In the genomic region with DNA sequence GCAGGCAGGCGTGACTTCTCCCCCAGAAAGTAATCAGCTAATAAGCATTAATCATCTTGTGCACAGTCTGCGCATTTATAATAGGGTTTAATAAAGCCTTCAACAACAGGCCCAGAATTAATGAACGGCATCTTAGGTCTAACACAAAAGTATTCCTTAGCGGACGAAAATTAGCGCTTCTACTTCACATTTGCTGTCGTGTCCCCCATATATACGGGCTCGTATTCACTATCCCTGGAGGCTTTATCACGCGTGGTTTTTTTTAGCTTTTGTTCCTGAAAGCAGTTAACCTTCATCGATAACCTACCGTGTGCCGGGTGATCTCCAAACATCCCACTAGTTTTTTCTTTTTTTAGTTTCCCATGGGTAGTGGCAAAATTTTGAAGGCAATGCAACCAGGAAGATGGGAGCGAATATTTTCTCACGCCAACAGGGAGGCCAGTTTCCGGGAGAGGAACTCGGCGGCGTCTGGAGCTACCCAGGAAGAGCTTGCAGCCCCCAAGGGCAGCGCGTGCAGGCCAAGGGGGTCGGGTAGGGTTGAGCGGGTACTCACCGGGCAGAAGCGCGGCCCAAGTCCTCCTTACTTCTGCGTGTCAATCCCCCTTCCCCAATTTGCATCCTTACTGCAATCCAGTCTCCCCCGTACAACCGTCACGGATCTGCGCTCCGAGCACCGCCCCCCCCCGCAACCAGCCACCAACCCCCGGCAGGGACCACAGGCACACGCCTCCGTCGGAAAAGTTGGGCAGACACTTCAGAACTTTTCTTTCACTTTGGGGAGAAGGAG, we compare ENCODE assay signal across 8 cellular contexts. TPM values are rescaled to one million over a fixed set of nuclear protein-coding genes. Genes with fewer than 3 reads are reported as not detected.
A peak's percentile ranks its signal among the peaks of the same experiment; 100 is the strongest.
DNase-seq lines count a peak whose midpoint lies in the region; ATAC-seq lines count a peak whose summit lies in the region.

No MANE protein-coding gene starts in this region.

- peak overlapping the region; percentile 47 for H3K4me3 Mint-ChIP-seq in activated CD4-positive, alpha-beta memory T cell treated with anti-CD3 and anti-CD28 coated beads, Interleukin-2, amount 10 ng/mL, durations not matched to agents 7 days and 5 days

- H3K27ac Mint-ChIP-seq in activated CD4-positive, alpha-beta memory T cell treated with anti-CD3 and anti-CD28 coated beads, Interleukin-2, amount 10 ng/mL, durations not matched to agents 7 days and 5 days, result no peak overlapping the region

- H3K36me3 ChIP-seq in iPS DF 6.9 (ENCODE audit: control insufficient read depth, insufficient read depth, low read length), result no peaks in the 10 kb centered on the region

- no peaks in the 10 kb centered on the region for H3K36me3 Mint-ChIP-seq in activated CD4-positive, alpha-beta memory T cell treated with anti-CD3 and anti-CD28 coated beads, Interleukin-2, amount 10 ng/mL, durations not matched to agents 7 days and 5 days (ENCODE audit: low read depth)

- POLR2A ChIA-PET in activated CD4-positive, alpha-beta memory T cell treated with anti-CD3 and anti-CD28 coated beads, Interleukin-2, amount 10 ng/mL, durations not matched to agents 7 days and 5 days (lab: Charles Lee), result no interaction called here

- no peak overlapping the region for H3K27ac ChIP-seq in iPS DF 6.9 (ENCODE audit: low read length)

- H3K4me3 ChIP-seq in iPS DF 6.9 (ENCODE audit: low read length), result peak overlapping the region; percentile 49; the same call in 1 of the 2 replicates

- no peak for ATAC-seq in HG02973 (IDR thresholded peaks at IDR 0.05; ENCODE audit: unreplicated experiment)

- peaks cover 1% of the 10 kb centered on the region; the same call in 1 of the 2 replicates for H3K4me1 ChIP-seq in iPS DF 6.9 (ENCODE audit: control insufficient read depth, insufficient read depth, low read length)

- CTCF ChIA-PET in activated CD4-positive, alpha-beta memory T cell treated with anti-CD3 and anti-CD28 coated beads, Interleukin-2, amount 10 ng/mL, durations not matched to agents 7 days and 5 days (lab: Charles Lee), result no interaction called here

- peaks cover 20% of the 10 kb centered on the region; the same call in 1 of the 2 replicates for H3K27me3 ChIP-seq in iPS DF 6.9 (ENCODE audit: control insufficient read depth, insufficient read depth, low read length)

- peaks cover 47% of the 10 kb centered on the region for H3K27me3 Mint-ChIP-seq in activated CD4-positive, alpha-beta memory T cell treated with anti-CD3 and anti-CD28 coated beads, Interleukin-2, amount 10 ng/mL, durations not matched to agents 7 days and 5 days

- H3K9me3 ChIP-seq in iPS DF 6.9 (ENCODE audit: control insufficient read depth, insufficient read depth, low read length), result no peaks in the 10 kb centered on the region

- DNase-seq in NCI-H2029 (lab: John Stamatoyannopoulos, UW), result peak; percentile 20
- no peak for DNase-seq in NCI-H2029 treated with DMSO at 0.1 percent for 48 hours (lab: John Stamatoyannopoulos, UW)
- DNase-seq in activated CD4-positive, alpha-beta memory T cell treated with anti-CD3 and anti-CD28 coated beads, Interleukin-2, amount 10 ng/mL, durations not matched to agents 7 days and 5 days, result no peak
- no peak for DNase-seq in iPS DF 6.9 (ENCODE audit: low read depth, low spot score)
- DNase-seq in stimulated activated CD8-positive, alpha-beta memory T cell treated with anti-CD3 and anti-CD28 coated beads, Interleukin-4, amount 100 ng/mL, for 48 hours, result peak; percentile 25
- DNase-seq in GF-D8 (lab: John Stamatoyannopoulos, UW), result no peak
- DNase-seq in stimulated activated CD4-positive, alpha-beta T cell treated with anti-CD3 and anti-CD28 coated beads, Interleukin-2, amount 100 ng/mL, for 48 hours, result no peak

- H3K9me3 Mint-ChIP-seq in activated CD4-positive, alpha-beta memory T cell treated with anti-CD3 and anti-CD28 coated beads, Interleukin-2, amount 10 ng/mL, durations not matched to agents 7 days and 5 days, result no peaks in the 10 kb centered on the region

- WGBS in iPS DF 6.9 (ENCODE audit: insufficient coverage, insufficient read length), result no CpG with 5 or more reads among the region's 39 CpGs

- peaks cover 10% of the 10 kb centered on the region for H3K4me1 Mint-ChIP-seq in activated CD4-positive, alpha-beta memory T cell treated with anti-CD3 and anti-CD28 coated beads, Interleukin-2, amount 10 ng/mL, durations not matched to agents 7 days and 5 days

RNA-seq across cellular contexts. Expression of gene ATP8B1, which starts 1.5 kb away (rescaled TPM):
- total RNA-seq in activated CD4-positive, alpha-beta memory T cell treated with anti-CD3 and anti-CD28 coated beads, Interleukin-2, amount 10 ng/mL, durations not matched to agents 7 days and 5 days, result not detected

Comparison
In these comparisons a context has a peak if more than half of its experiments do, and no peak if none do; other contexts are left out.
1. DNase-seq: peak in NCI-H2029 (single experiment) and stimulated activated CD8-positive, alpha-beta memory T cell treated with anti-CD3 and anti-CD28 coated beads, Interleukin-4, amount 100 ng/mL, for 48 hours (single experiment); none in NCI-H2029 treated with DMSO at 0.1 percent for 48 hours (single experiment), activated CD4-positive, alpha-beta memory T cell treated with anti-CD3 and anti-CD28 coated beads, Interleukin-2, amount 10 ng/mL, durations not matched to agents 7 days and 5 days (single experiment), iPS DF 6.9 (single experiment), GF-D8 (single experiment) and stimulated activated CD4-positive, alpha-beta T cell treated with anti-CD3 and anti-CD28 coated beads, Interleukin-2, amount 100 ng/mL, for 48 hours (0 of 2).